8 cellular contexts compared by ENCODE assay signal in the genomic region with DNA sequence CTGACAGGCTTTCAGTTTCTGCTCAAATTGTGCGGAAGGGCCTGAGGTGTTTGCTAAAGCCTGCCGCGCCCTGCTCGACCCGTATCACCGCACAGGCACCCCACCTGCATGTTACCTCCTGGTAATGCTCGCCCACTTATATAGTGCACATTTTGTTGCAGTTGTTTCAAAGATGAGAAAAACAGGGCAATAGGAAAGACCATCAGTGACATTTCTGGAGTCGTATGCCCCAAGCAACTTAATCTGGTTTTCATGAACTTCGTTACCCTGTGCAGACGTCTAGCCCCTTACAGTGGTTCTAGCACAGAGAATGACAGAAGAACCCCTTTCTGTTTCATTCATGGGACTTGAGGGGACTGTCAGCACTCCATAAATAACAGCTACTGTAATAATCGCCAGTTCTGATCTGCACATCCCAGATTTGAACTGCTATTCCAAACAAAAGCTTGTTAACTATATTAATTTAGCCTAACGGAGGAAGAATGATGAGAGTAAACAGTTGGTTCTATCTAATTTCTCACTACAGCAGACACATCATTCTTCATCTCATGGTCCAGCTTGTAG. TPM values are rescaled to one million over a fixed set of nuclear protein-coding genes. Genes with fewer than 3 reads are reported as not detected.
DNase-seq lines count a peak whose midpoint lies in the region; ATAC-seq, FAIRE-seq and TF ChIP-seq lines count a peak whose summit lies in the region.

No MANE protein-coding gene starts in this region.

- H3K4me1 ChIP-seq in astrocyte (ENCODE audit: insufficient read depth, low read length), result peaks cover 19% of the 10 kb centered on the region
- peaks cover 18% of the 10 kb centered on the region for H3K4me1 ChIP-seq in lower lobe of right lung
- no peaks in the 10 kb centered on the region for H3K4me1 ChIP-seq in aorta (ENCODE audit: control insufficient read depth in 1 of 2, insufficient read depth in 2 of 2, low read length in 2 of 2)

- intact Hi-C loops in lower lobe of right lung (cut with DNase I) (no loop called here), aorta (cut with DNase I) (no loop called here)

- no peak for DNase-seq in AG10803 (ENCODE audit: low read depth)
- no peak for DNase-seq in astrocyte (ENCODE audit: low read depth)
- DNase-seq in lower lobe of right lung, result no peak
- no peak for DNase-seq in aorta
- DNase-seq in GM03348 (ENCODE audit: low spot score), result no peak
- DNase-seq in NCI-H1092 treated with DMSO at 0.1 percent for 48 hours (lab: John Stamatoyannopoulos, UW), result no peak

- peak overlapping the region; percentile 93 for H3K9ac ChIP-seq in astrocyte (ENCODE audit: low read length)

- peak overlapping the region; percentile 98 for H2AFZ ChIP-seq in astrocyte (ENCODE audit: low read depth, low read length)

- TF ChIP-seq CTCF in AG10803 (conservative IDR thresholded peaks at IDR 0.05; ENCODE audit: low read length), result no peak
- TF ChIP-seq CTCF in astrocyte (IDR thresholded peaks at IDR 0.05; ENCODE audit: insufficient read depth, low read depth, low read length), result no peak
- TF ChIP-seq CTCF in lower lobe of right lung (IDR thresholded peaks at IDR 0.05), result peak; percentile 1

- H3K79me2 ChIP-seq in astrocyte (ENCODE audit: insufficient read depth, low read length), result peaks cover 34% of the 10 kb centered on the region

- H3K27ac ChIP-seq in astrocyte (ENCODE audit: low read depth, low read length), result peak overlapping the region; percentile 86
- H3K27ac ChIP-seq in lower lobe of right lung, result peak overlapping the region; percentile 97
- peak overlapping the region; percentile 46 to 93 for H3K27ac ChIP-seq in aorta (ENCODE audit: low read depth in 1 of 2, low read length in 2 of 2)

- H3K4me3 ChIP-seq in AG10803 (ENCODE audit: low read length), result peak overlapping the region; percentile 71
- peak overlapping the region; percentile 69 for H3K4me3 ChIP-seq in astrocyte (ENCODE audit: insufficient read depth, low read depth, low read length)
- peak overlapping the region; percentile 81 for H3K4me3 ChIP-seq in lower lobe of right lung
- peak overlapping the region; percentile 12 to 82 for H3K4me3 ChIP-seq in aorta (ENCODE audit: low read length in 2 of 2)

- no peak for FAIRE-seq in astrocyte (lab: Jason Lieb, UNC)

- peaks cover 20% of the 10 kb centered on the region for H3K4me1 Mint-ChIP-seq in astrocyte (ENCODE audit: low read depth, unreplicated experiment)

- H3K36me3 ChIP-seq in astrocyte (ENCODE audit: insufficient read depth, low read length) (peaks cover 19% of the 10 kb centered on the region), lower lobe of right lung (peaks cover 23% of the 10 kb centered on the region), aorta (ENCODE audit: control insufficient read depth in 1 of 2, insufficient read depth in 2 of 2, low read length in 1 of 2) (peaks cover 2% of the 10 kb centered on the region in 2 donors)

- H3K27ac Mint-ChIP-seq in astrocyte (ENCODE audit: unreplicated experiment), result peak overlapping the region; percentile 95

- no peaks in the 10 kb centered on the region for H3K27me3 Mint-ChIP-seq in astrocyte (ENCODE audit: low read depth, unreplicated experiment)

- peak overlapping the region; percentile 87 for H3K4me3 Mint-ChIP-seq in astrocyte (ENCODE audit: unreplicated experiment)

- H3K27me3 ChIP-seq in astrocyte (ENCODE audit: insufficient read depth, low read length) (no peaks in the 10 kb centered on the region), lower lobe of right lung (ENCODE audit: low read depth) (no peaks in the 10 kb centered on the region), aorta (ENCODE audit: control insufficient read depth in 1 of 2, insufficient read depth in 2 of 2, low read length in 1 of 2) (no peaks in the 10 kb centered on the region)

- peak overlapping the region; percentile 93 for H3K4me2 ChIP-seq in astrocyte (ENCODE audit: low read length)

- no peaks in the 10 kb centered on the region for H3K9me3 Mint-ChIP-seq in astrocyte (ENCODE audit: unreplicated experiment)

- no peaks in the 10 kb centered on the region for H3K9me3 ChIP-seq in astrocyte (ENCODE audit: insufficient read depth, low read depth, low read length)
- H3K9me3 ChIP-seq in lower lobe of right lung, result no peaks in the 10 kb centered on the region
- no peaks in the 10 kb centered on the region for H3K9me3 ChIP-seq in aorta (ENCODE audit: control insufficient read depth, low read length)

- peaks cover 5% of the 10 kb centered on the region for H3K36me3 Mint-ChIP-seq in astrocyte (ENCODE audit: low read depth, unreplicated experiment)

- 9 to 13% methylated on average over 12 of the region's 12 CpGs for WGBS in aorta, 2 donors

- ATAC-seq in GM19328 (IDR thresholded peaks at IDR 0.05; ENCODE audit: unreplicated experiment) (peak; percentile 4), HG03378 (IDR thresholded peaks at IDR 0.05; ENCODE audit: unreplicated experiment) (peak; percentile 19), lower lobe of right lung (no peak), aorta (ENCODE audit: low FRiP score) (peak; percentile 21)

- H4K20me1 ChIP-seq in astrocyte (ENCODE audit: insufficient read depth, low read length), result no peaks in the 10 kb centered on the region

RNA-seq across cellular contexts. Expression of gene DCTD, which starts 0.9 kb away (rescaled TPM):
- total RNA-seq in astrocyte (116 and 119 TPM in 2 replicates), lower lobe of right lung (90.1 TPM), aorta (10 to 100 TPM; 73.6 to 78.4 TPM)
- 10 to 100 TPM; 65.1 to 72.0 TPM for polyA plus RNA-seq in aorta

Comparison
In these comparisons a context has a peak if more than half of its experiments do, and no peak if none do; other contexts are left out.
1. ATAC-seq: peak in GM19328 (single experiment), HG03378 (single experiment) and aorta (single experiment); none in lower lobe of right lung (0 of 2).
2. Peak in every context shown above with its lines, with median percentiles within 50 percentile points of each other: H3K4me3 ChIP-seq and H3K27ac ChIP-seq.